In genomic region chr10:133343557-133343956, GRCh38 we compare ENCODE assay signal across 1 cellular context.
A peak's percentile ranks its signal among the peaks of the same experiment; 100 is the strongest.
TF ChIP-seq lines count a peak whose summit lies in the region.

No MANE protein-coding gene starts in this region.

TF ChIP-seq in HepG2, 621 proteins besides CTCF, POLR2A, EP300 and RAD21 (continued from another document):
- TF ChIP-seq ZNF710 (CRISPR knock-in tag; IDR thresholded peaks at IDR 0.05; ENCODE audit: borderline replicate concordance), result no peak
- no peak for TF ChIP-seq ZNF460 (CRISPR knock-in tag; IDR thresholded peaks at IDR 0.05; ENCODE audit: borderline replicate concordance)
- peak; percentile 87 for TF ChIP-seq TFAP4 (IDR thresholded peaks at IDR 0.05; ENCODE audit: borderline replicate concordance, low read depth)
- TF ChIP-seq ELF1 (CRISPR knock-in tag; IDR thresholded peaks at IDR 0.05), result no peak
- TF ChIP-seq CEBPB (IDR thresholded peaks at IDR 0.05; ENCODE audit: borderline replicate concordance, low read depth, low read length), result no peak
- TF ChIP-seq ZNF280B (CRISPR knock-in tag; IDR thresholded peaks at IDR 0.05; ENCODE audit: borderline replicate concordance), result no peak
- TF ChIP-seq ARID5B (CRISPR knock-in tag; IDR thresholded peaks at IDR 0.05), result no peak
- TF ChIP-seq SNAI1 (CRISPR knock-in tag; IDR thresholded peaks at IDR 0.05; ENCODE audit: borderline replicate concordance), result no peak
- TF ChIP-seq SNAPC2 (CRISPR knock-in tag; IDR thresholded peaks at IDR 0.05), result no peak
- TF ChIP-seq ZNF510 (CRISPR knock-in tag; IDR thresholded peaks at IDR 0.05; ENCODE audit: low read depth), result no peak
- TF ChIP-seq SIX4 (CRISPR knock-in tag; IDR thresholded peaks at IDR 0.05), result no peak
- no peak for TF ChIP-seq MBNL3 (CRISPR knock-in tag; conservative IDR thresholded peaks at IDR 0.05)
- TF ChIP-seq PLRG1 (conservative IDR thresholded peaks at IDR 0.05), result no peak
- TF ChIP-seq TFE3 (CRISPR knock-in tag; IDR thresholded peaks at IDR 0.05), result no peak
- TF ChIP-seq GLMP (CRISPR knock-in tag; IDR thresholded peaks at IDR 0.05; ENCODE audit: borderline replicate concordance), result no peak
- no peak for TF ChIP-seq ZNF773 (CRISPR knock-in tag; IDR thresholded peaks at IDR 0.05; ENCODE audit: borderline replicate concordance)
- TF ChIP-seq ZNF432 (CRISPR knock-in tag; IDR thresholded peaks at IDR 0.05; ENCODE audit: borderline replicate concordance), result no peak
- TF ChIP-seq JARID2 (CRISPR knock-in tag; IDR thresholded peaks at IDR 0.05; ENCODE audit: insufficient replicate concordance), result no peak
- no peak for TF ChIP-seq DRAP1 (CRISPR knock-in tag; IDR thresholded peaks at IDR 0.05)
- TF ChIP-seq ZNF121 (CRISPR knock-in tag; IDR thresholded peaks at IDR 0.05), result no peak
- TF ChIP-seq GRHL1 (CRISPR knock-in tag; conservative IDR thresholded peaks at IDR 0.05), result no peak
- TF ChIP-seq ZMAT3 (CRISPR knock-in tag; conservative IDR thresholded peaks at IDR 0.05), result no peak
- no peak for TF ChIP-seq DNMT1 (CRISPR knock-in tag; IDR thresholded peaks at IDR 0.05)
- TF ChIP-seq FOXA1 (IDR thresholded peaks at IDR 0.05), result no peak
- TF ChIP-seq FOXA1 (CRISPR knock-in tag; IDR thresholded peaks at IDR 0.05), result no peak
- TF ChIP-seq ZNF430 (CRISPR knock-in tag; IDR thresholded peaks at IDR 0.05), result no peak
- no peak for TF ChIP-seq U2AF1 (optimal IDR thresholded peaks at IDR 0.05; ENCODE audit: low read depth, low read length)
- no peak for TF ChIP-seq TBX3 (IDR thresholded peaks at IDR 0.05; ENCODE audit: borderline replicate concordance)
- TF ChIP-seq ZBTB49 (CRISPR knock-in tag; IDR thresholded peaks at IDR 0.05; ENCODE audit: borderline replicate concordance), result no peak
- no peak for TF ChIP-seq ZNF30 (CRISPR knock-in tag; IDR thresholded peaks at IDR 0.05)
- no peak for TF ChIP-seq POLR2AphosphoS2 (IDR thresholded peaks at IDR 0.05; ENCODE audit: low read depth, low read length)
- no peak for TF ChIP-seq ZNF292 (CRISPR knock-in tag; IDR thresholded peaks at IDR 0.05; ENCODE audit: borderline replicate concordance, low read depth)
- no peak for TF ChIP-seq ZNF18 (CRISPR knock-in tag; IDR thresholded peaks at IDR 0.05; ENCODE audit: insufficient replicate concordance)
- TF ChIP-seq SAP130 (CRISPR knock-in tag; IDR thresholded peaks at IDR 0.05; ENCODE audit: low read depth), result 0 out of 2 replicates have a peak, but pooled peaks have one; percentile 16
- TF ChIP-seq HNF4A (CRISPR knock-in tag; IDR thresholded peaks at IDR 0.05), result peak; percentile 8; the same call in 1 of the 2 replicates
